ENCODE assay signal across 9 cellular contexts in genomic region chr7:20651960-20652544, GRCh38. TPM values are rescaled to one million over a fixed set of nuclear protein-coding genes. Genes with fewer than 3 reads are reported as not detected.
DNase-seq lines count a peak whose midpoint lies in the region; ATAC-seq, FAIRE-seq and TF ChIP-seq lines count a peak whose summit lies in the region.
"Had no signal": no experiment of that assay in that cellular context is flagged by ENCODE, and none has a peak within 500 bp of the region (broad histone marks: within the 10 kb centered on the region; RNA-seq: fewer than 3 reads in every experiment).

No MANE protein-coding gene starts in this region.

- H3K4me1 ChIP-seq in adipocyte (ENCODE audit: control insufficient read depth, insufficient read depth, low read length) = no peaks in the 10 kb centered on the region
- H3K4me1 ChIP-seq in lower lobe of right lung = no peaks in the 10 kb centered on the region

- no peak for ATAC-seq in lower lobe of right lung
- ATAC-seq in activated CD8-positive, alpha-beta memory T cell treated with anti-CD3 and anti-CD28 coated beads, Interleukin-2, amount 10 ng/mL, durations not matched to agents 7 days and 5 days = no peak

- H3K4me1 Mint-ChIP-seq in HFFc6 (ENCODE audit: low read depth) = no peaks in the 10 kb centered on the region
- H3K4me1 Mint-ChIP-seq in activated CD8-positive, alpha-beta memory T cell treated with anti-CD3 and anti-CD28 coated beads, Interleukin-2, amount 10 ng/mL, durations not matched to agents 7 days and 5 days = no peaks in the 10 kb centered on the region

- H3K27ac ChIP-seq in lower lobe of right lung = no peak overlapping the region

- H3K9me3 ChIP-seq in adipocyte (ENCODE audit: control insufficient read depth, low read length) (no peaks in the 10 kb centered on the region), lower lobe of right lung (no peaks in the 10 kb centered on the region)

- no peaks in the 10 kb centered on the region for H3K36me3 ChIP-seq in adipocyte (ENCODE audit: control insufficient read depth, insufficient read depth, low read length, severe bottlenecking)
- no peaks in the 10 kb centered on the region for H3K36me3 ChIP-seq in lower lobe of right lung

- H3K27ac Mint-ChIP-seq in HFFc6 = no peak overlapping the region
- no peak overlapping the region for H3K27ac Mint-ChIP-seq in activated CD8-positive, alpha-beta memory T cell treated with anti-CD3 and anti-CD28 coated beads, Interleukin-2, amount 10 ng/mL, durations not matched to agents 7 days and 5 days

- H3K36me3 Mint-ChIP-seq in HFFc6 (ENCODE audit: low read depth) = 0 out of 2 replicates have a peak, but pooled peaks cover 5% of the 10 kb centered on the region
- no peaks in the 10 kb centered on the region for H3K36me3 Mint-ChIP-seq in activated CD8-positive, alpha-beta memory T cell treated with anti-CD3 and anti-CD28 coated beads, Interleukin-2, amount 10 ng/mL, durations not matched to agents 7 days and 5 days

- intact Hi-C loops in lower lobe of right lung (cut with DNase I) = no loop called here

- H3K4me3 ChIP-seq in adipocyte (ENCODE audit: low read length) (no peak overlapping the region), lower lobe of right lung (no peak overlapping the region)

- FAIRE-seq in D721Med (lab: Jason Lieb, UNC) = peak; percentile 53

- no peak overlapping the region for H3K9ac ChIP-seq in adipocyte (ENCODE audit: low read length)

- DNase-seq in D721Med (ENCODE audit: insufficient read length, low spot score) (no peak), HFFc6 (no peak), adipocyte (ENCODE audit: low read depth) (peak; percentile 57), lower lobe of right lung (no peak), germinal center (ENCODE audit: low spot score) (no peak), HK-2 (ENCODE audit: unreplicated experiment) (no peak), RPMI8226 (no peak)
- no peak for DNase-seq in activated CD8-positive, alpha-beta memory T cell treated with anti-CD3 and anti-CD28 coated beads, Interleukin-2, amount 10 ng/mL, durations not matched to agents 7 days and 5 days
- DNase-seq: H7 had no signal

- no peak overlapping the region for H3K4me3 Mint-ChIP-seq in HFFc6
- H3K4me3 Mint-ChIP-seq in activated CD8-positive, alpha-beta memory T cell treated with anti-CD3 and anti-CD28 coated beads, Interleukin-2, amount 10 ng/mL, durations not matched to agents 7 days and 5 days = no peak overlapping the region

- peaks cover 28% of the 10 kb centered on the region for H3K9me3 Mint-ChIP-seq in HFFc6
- H3K9me3 Mint-ChIP-seq in activated CD8-positive, alpha-beta memory T cell treated with anti-CD3 and anti-CD28 coated beads, Interleukin-2, amount 10 ng/mL, durations not matched to agents 7 days and 5 days (ENCODE audit: low read depth) = no peaks in the 10 kb centered on the region

- H3K27me3 Mint-ChIP-seq in HFFc6 (ENCODE audit: insufficient read depth) = no peaks in the 10 kb centered on the region
- H3K27me3 Mint-ChIP-seq in activated CD8-positive, alpha-beta memory T cell treated with anti-CD3 and anti-CD28 coated beads, Interleukin-2, amount 10 ng/mL, durations not matched to agents 7 days and 5 days = no peaks in the 10 kb centered on the region

- H3K27me3 ChIP-seq in adipocyte (replicated peaks; ENCODE audit: control insufficient read depth, insufficient read depth, low read length) (no peaks in the 10 kb centered on the region), lower lobe of right lung (ENCODE audit: low read depth) (no peaks in the 10 kb centered on the region)

- peak; percentile 45 for TF ChIP-seq CTCF in D721Med (IDR thresholded peaks at IDR 0.05; ENCODE audit: insufficient read depth, missing control alignments)
- peak; percentile 31; the same call in 1 of the 2 replicates for TF ChIP-seq CTCF in HFFc6 (IDR thresholded peaks at IDR 0.05)
- TF ChIP-seq CTCF in lower lobe of right lung (IDR thresholded peaks at IDR 0.05) = peak; percentile 31

- CTCF ChIA-PET in activated CD8-positive, alpha-beta memory T cell treated with anti-CD3 and anti-CD28 coated beads, Interleukin-2, amount 10 ng/mL, durations not matched to agents 7 days and 5 days (lab: Charles Lee) = interaction anchor here (1.0 kb wide), 1 partner anchor 938 kb away, joined by 3 read pairs; no protein-coding TSS in a partner anchor

RNA-seq across cellular contexts. Expression of gene ABCB5, which starts 36.6 kb away (rescaled TPM):
- not detected for total RNA-seq in HFFc6 (2021; fragmentation: NEBNext Ultra II Directional; extraction: Animal tissue kit (Norgen Biotek cat#: 25700))
- 0.38 TPM for total RNA-seq in lower lobe of right lung
- not detected for total RNA-seq in activated CD8-positive, alpha-beta memory T cell treated with anti-CD3 and anti-CD28 coated beads, Interleukin-2, amount 10 ng/mL, durations not matched to agents 7 days and 5 days
